In the genomic region with DNA sequence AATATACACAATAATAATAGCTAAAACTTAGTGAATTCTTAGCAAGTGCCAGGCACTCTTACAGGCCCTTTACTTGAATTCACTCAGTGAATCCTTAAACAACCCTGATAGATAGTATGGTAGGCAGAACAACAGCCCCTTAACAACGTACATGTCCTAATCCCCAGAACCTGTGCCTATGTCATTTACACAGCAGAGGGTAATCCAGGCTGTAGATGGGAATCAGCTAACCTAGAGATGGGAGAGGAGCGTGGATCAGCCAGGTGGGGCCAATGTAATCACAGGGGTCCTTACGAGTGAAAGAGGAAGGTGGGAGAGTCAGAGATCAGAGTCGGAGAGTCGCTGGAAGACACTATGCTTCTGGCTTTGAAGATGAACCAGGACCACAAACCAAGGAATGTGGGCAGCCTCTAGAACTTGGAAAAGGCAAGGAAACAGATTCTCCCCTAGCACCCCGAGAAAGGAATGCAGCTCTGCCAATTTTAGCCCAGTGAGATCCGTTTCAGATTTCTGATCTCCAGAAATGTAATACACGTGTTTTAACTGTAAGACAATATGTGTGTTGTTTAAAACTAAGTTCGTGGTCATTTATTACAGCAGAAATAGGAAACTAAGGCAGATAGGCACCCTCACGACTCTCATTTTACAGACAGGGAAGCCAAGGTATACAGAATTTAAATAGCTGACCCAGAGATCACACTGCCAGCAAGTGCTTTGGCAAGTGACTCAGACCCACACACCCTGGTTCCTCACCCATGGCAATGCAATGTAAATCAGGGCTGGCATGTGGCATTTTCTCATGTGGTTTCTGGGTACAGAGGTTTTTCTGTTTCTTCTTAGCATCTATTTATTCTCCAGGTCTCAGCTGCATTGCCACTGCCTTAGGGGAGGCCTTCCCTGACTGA, we compare ENCODE assay signal across 9 cellular contexts.
DNase-seq lines count a peak whose midpoint lies in the region; ATAC-seq and TF ChIP-seq lines count a peak whose summit lies in the region.
"Had no signal": no experiment of that assay in that cellular context is flagged by ENCODE, and none has a peak within 500 bp of the region (broad histone marks: within the 10 kb centered on the region; RNA-seq: fewer than 3 reads in every experiment).

No MANE protein-coding gene starts in this region.

- H3K27me3 ChIP-seq in OCI-LY3 (ENCODE audit: low read depth, low read length) (no peaks in the 10 kb centered on the region), esophagus squamous epithelium (no peaks in the 10 kb centered on the region), tibial nerve (no peaks in the 10 kb centered on the region)

- DNase-seq in activated T-cell treated with anti-CD3 and anti-CD28 coated beads, Interleukin-2, amount 50 U/mL, for 24 hours: no peak
- DNase-seq in activated T-cell treated with anti-CD3 and anti-CD28 coated beads, Interleukin-2, amount 50 U/mL, for 1 hour: no peak
- DNase-seq in esophagus squamous epithelium (lab: John Stamatoyannopoulos, UW): no peak
- DNase-seq in tibial nerve (ENCODE audit: low spot score in 2 of 2): no peak
- no peak for DNase-seq in Right ventricle myocardium superior
- no peak for DNase-seq in NCI-H1694 treated with DMSO at 0.1 percent for 48 hours (lab: John Stamatoyannopoulos, UW)
- DNase-seq: small intestine had no signal

- no peak for TF ChIP-seq POLR2A in esophagus squamous epithelium (IDR thresholded peaks at IDR 0.05)
- TF ChIP-seq POLR2A in tibial nerve (IDR thresholded peaks at IDR 0.05): no peak
- no peak for TF ChIP-seq POLR2A in GM18505 (IDR thresholded peaks at IDR 0.05; ENCODE audit: borderline replicate concordance, extremely low read depth, insufficient read depth, insufficient read length)

- H3K9me3 Mint-ChIP-seq in activated T-cell treated with anti-CD3 and anti-CD28 coated beads, Interleukin-2, amount 50 U/mL, for 24 hours: no peaks in the 10 kb centered on the region

- no peaks in the 10 kb centered on the region for H3K9me3 ChIP-seq in OCI-LY3 (ENCODE audit: insufficient read depth, low read length)
- H3K9me3 ChIP-seq in esophagus squamous epithelium: no peaks in the 10 kb centered on the region
- H3K9me3 ChIP-seq in tibial nerve: no peaks in the 10 kb centered on the region

- WGBS in esophagus squamous epithelium, 2 donors: 54 to 78% methylated on average over 10 of the region's 10 CpGs
- 65 to 73% methylated on average over 10 of the region's 10 CpGs for WGBS in tibial nerve, 2 donors

- H3K27ac ChIP-seq in OCI-LY3 (ENCODE audit: low read length) (peak overlapping the region; percentile 35), esophagus squamous epithelium (peak overlapping the region; percentile 28 to 76 (median 74)), tibial nerve (peak overlapping the region in 3 of 4 donors; percentile 8 to 46 (median 40))

- H3K36me3 Mint-ChIP-seq in activated T-cell treated with anti-CD3 and anti-CD28 coated beads, Interleukin-2, amount 50 U/mL, for 24 hours (ENCODE audit: low read depth): peaks cover 27% of the 10 kb centered on the region

- H3K4me1 ChIP-seq in OCI-LY3 (ENCODE audit: low read length) (peaks cover 66% of the 10 kb centered on the region), esophagus squamous epithelium (peaks cover 0 to 49% (median 11%) of the 10 kb centered on the region in 3 donors), tibial nerve (peaks cover 0 to 24% (median 9%) of the 10 kb centered on the region in 4 donors)

- intact Hi-C loops in esophagus squamous epithelium (cut with DNase I) (no loop called here), Right ventricle myocardium superior (cut with DNase I) (no loop called here)

- H4K20me1 ChIP-seq in OCI-LY3 (ENCODE audit: insufficient read depth, low read length): peaks cover 39% of the 10 kb centered on the region

- H3K27me3 Mint-ChIP-seq in activated T-cell treated with anti-CD3 and anti-CD28 coated beads, Interleukin-2, amount 50 U/mL, for 24 hours: no peaks in the 10 kb centered on the region

- H3K4me1 Mint-ChIP-seq in activated T-cell treated with anti-CD3 and anti-CD28 coated beads, Interleukin-2, amount 50 U/mL, for 24 hours (ENCODE audit: low read depth): peaks cover 87% of the 10 kb centered on the region

- H3K27ac Mint-ChIP-seq in activated T-cell treated with anti-CD3 and anti-CD28 coated beads, Interleukin-2, amount 50 U/mL, for 24 hours: peak overlapping the region; percentile 86

- no peak for TF ChIP-seq EP300 in tibial nerve (IDR thresholded peaks at IDR 0.05)

- H3K4me2 ChIP-seq in OCI-LY3 (ENCODE audit: low read length): peak overlapping the region; percentile 90

- peaks cover 57% of the 10 kb centered on the region for H3K79me2 ChIP-seq in OCI-LY3 (ENCODE audit: low read length)

- no peak overlapping the region for H3K4me3 Mint-ChIP-seq in activated T-cell treated with anti-CD3 and anti-CD28 coated beads, Interleukin-2, amount 50 U/mL, for 24 hours

- H3K36me3 ChIP-seq in OCI-LY3 (replicated peaks; ENCODE audit: low read depth, low read length) (peaks cover 2% of the 10 kb centered on the region), esophagus squamous epithelium (no peaks in the 10 kb centered on the region), tibial nerve (no peaks in the 10 kb centered on the region)

- no peak for ATAC-seq in GM18505 (IDR thresholded peaks at IDR 0.05; ENCODE audit: unreplicated experiment)
- ATAC-seq in Right ventricle myocardium superior (ENCODE audit: poor library complexity): no peak

- no peak overlapping the region for H2AFZ ChIP-seq in OCI-LY3 (ENCODE audit: low read depth, low read length)

- TF ChIP-seq CTCF in OCI-LY3 (IDR thresholded peaks at IDR 0.05; ENCODE audit: low read depth, low read length): no peak
- no peak for TF ChIP-seq CTCF in esophagus squamous epithelium (IDR thresholded peaks at IDR 0.05)
- TF ChIP-seq CTCF in tibial nerve (IDR thresholded peaks at IDR 0.05): no peak

- H3K9ac ChIP-seq in OCI-LY3 (ENCODE audit: low read length): peak overlapping the region; percentile 33; the same call in 1 of the 2 replicates

- H3K4me3 ChIP-seq in OCI-LY3 (ENCODE audit: low read length) (peak overlapping the region; percentile 66), esophagus squamous epithelium (peak overlapping the region in 1 of 4 donors; percentile 18), tibial nerve (no peak overlapping the region)
